In genomic region chr15:78065284-78065872, GRCh38 we compare ENCODE assay signal across 1 cellular context.
TF ChIP-seq lines count a peak whose summit lies in the region.

No MANE protein-coding gene starts in this region.

TF ChIP-seq in HepG2, 621 proteins besides CTCF, POLR2A, EP300 and RAD21 (continues in another document):
- TF ChIP-seq HDAC6 (IDR thresholded peaks at IDR 0.05; ENCODE audit: low read depth, low read length) = no peak
- TF ChIP-seq SP140L (CRISPR knock-in tag; IDR thresholded peaks at IDR 0.05; ENCODE audit: borderline replicate concordance) = peak; percentile 77; the same call in 1 of the 2 replicates
- no peak for TF ChIP-seq ZNF713 (CRISPR knock-in tag; IDR thresholded peaks at IDR 0.05)
- TF ChIP-seq, protein P1, sequence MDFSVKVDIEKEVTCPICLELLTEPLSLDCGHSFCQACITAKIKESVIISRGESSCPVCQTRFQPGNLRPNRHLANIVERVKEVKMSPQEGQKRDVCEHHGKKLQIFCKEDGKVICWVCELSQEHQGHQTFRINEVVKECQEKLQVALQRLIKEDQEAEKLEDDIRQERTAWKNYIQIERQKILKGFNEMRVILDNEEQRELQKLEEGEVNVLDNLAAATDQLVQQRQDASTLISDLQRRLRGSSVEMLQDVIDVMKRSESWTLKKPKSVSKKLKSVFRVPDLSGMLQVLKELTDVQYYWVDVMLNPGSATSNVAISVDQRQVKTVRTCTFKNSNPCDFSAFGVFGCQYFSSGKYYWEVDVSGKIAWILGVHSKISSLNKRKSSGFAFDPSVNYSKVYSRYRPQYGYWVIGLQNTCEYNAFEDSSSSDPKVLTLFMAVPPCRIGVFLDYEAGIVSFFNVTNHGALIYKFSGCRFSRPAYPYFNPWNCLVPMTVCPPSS (IDR thresholded peaks at IDR 0.05) = no peak
- TF ChIP-seq ETS1 (CRISPR knock-in tag; IDR thresholded peaks at IDR 0.05) = no peak
- peak; percentile 84; the same call in 1 of the 2 replicates for TF ChIP-seq ZNF574 (CRISPR knock-in tag; IDR thresholded peaks at IDR 0.05)
- TF ChIP-seq, protein P2, sequence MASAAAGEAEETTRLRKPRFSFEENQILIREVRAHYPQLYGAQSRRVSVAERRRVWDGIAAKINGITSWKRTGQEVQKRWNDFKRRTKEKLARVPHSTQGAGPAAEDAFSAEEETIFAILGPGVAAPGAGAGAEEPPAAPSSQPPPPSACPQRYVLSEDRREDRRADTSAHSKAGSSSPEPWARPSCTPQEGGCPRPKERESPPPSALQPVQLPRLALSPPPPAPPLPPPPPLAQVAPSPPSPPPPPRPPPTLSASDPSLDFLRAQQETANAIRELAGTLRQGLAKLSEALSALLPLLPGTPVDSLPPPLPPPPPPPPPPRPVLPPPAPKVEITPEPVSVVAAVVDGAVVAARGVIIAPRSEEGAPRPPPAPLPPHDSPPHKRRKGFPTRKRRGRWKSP (CRISPR knock-in tag; IDR thresholded peaks at IDR 0.05) = peak; percentile 77; the same call in 1 of the 2 replicates
- TF ChIP-seq IKZF1 (IDR thresholded peaks at IDR 0.05) = no peak
- peak; percentile 55; the same call in 1 of the 2 replicates for TF ChIP-seq ZNF678 (CRISPR knock-in tag; IDR thresholded peaks at IDR 0.05)
- no peak for TF ChIP-seq ZNF773 (CRISPR knock-in tag; IDR thresholded peaks at IDR 0.05; ENCODE audit: borderline replicate concordance)
- 0 out of 2 replicates have a peak, but pooled peaks have one; percentile 44 for TF ChIP-seq GZF1 (CRISPR knock-in tag; IDR thresholded peaks at IDR 0.05)
- TF ChIP-seq ZNF260 (CRISPR knock-in tag; IDR thresholded peaks at IDR 0.05; ENCODE audit: borderline replicate concordance, low read depth) = no peak
- peak; percentile 96; the same call in 1 of the 2 replicates for TF ChIP-seq ZFP36L1 (CRISPR knock-in tag; IDR thresholded peaks at IDR 0.05)
- no peak for TF ChIP-seq HOXA7 (CRISPR knock-in tag; IDR thresholded peaks at IDR 0.05)
- TF ChIP-seq RBM39 (IDR thresholded peaks at IDR 0.05; ENCODE audit: low read depth, low read length, poor library complexity, severe bottlenecking) = no peak
- TF ChIP-seq ZNF550 (CRISPR knock-in tag; IDR thresholded peaks at IDR 0.05; ENCODE audit: borderline replicate concordance) = no peak
- peak; percentile 68 for TF ChIP-seq HHEX (CRISPR knock-in tag; IDR thresholded peaks at IDR 0.05)
- TF ChIP-seq KDM4B (CRISPR knock-in tag; IDR thresholded peaks at IDR 0.05) = peak; percentile 95
- TF ChIP-seq SRF (IDR thresholded peaks at IDR 0.05; ENCODE audit: low read depth, low read length) = no peak
- TF ChIP-seq, protein P3, sequence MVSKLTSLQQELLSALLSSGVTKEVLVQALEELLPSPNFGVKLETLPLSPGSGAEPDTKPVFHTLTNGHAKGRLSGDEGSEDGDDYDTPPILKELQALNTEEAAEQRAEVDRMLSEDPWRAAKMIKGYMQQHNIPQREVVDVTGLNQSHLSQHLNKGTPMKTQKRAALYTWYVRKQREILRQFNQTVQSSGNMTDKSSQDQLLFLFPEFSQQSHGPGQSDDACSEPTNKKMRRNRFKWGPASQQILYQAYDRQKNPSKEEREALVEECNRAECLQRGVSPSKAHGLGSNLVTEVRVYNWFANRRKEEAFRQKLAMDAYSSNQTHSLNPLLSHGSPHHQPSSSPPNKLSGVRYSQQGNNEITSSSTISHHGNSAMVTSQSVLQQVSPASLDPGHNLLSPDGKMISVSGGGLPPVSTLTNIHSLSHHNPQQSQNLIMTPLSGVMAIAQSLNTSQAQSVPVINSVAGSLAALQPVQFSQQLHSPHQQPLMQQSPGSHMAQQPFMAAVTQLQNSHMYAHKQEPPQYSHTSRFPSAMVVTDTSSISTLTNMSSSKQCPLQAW (CRISPR knock-in tag; IDR thresholded peaks at IDR 0.05) = peak; percentile 87; the same call in 1 of the 2 replicates
- no peak for TF ChIP-seq DNMT1 (CRISPR knock-in tag; IDR thresholded peaks at IDR 0.05)
- 0 out of 2 replicates have a peak, but pooled peaks have one; percentile 53 for TF ChIP-seq FOXP1 (IDR thresholded peaks at IDR 0.05)
- peak; percentile 86 for TF ChIP-seq FOXP1 (CRISPR knock-in tag; IDR thresholded peaks at IDR 0.05)
- TF ChIP-seq FOXC1 (CRISPR knock-in tag; IDR thresholded peaks at IDR 0.05; ENCODE audit: borderline replicate concordance) = peak; percentile 75; the same call in 1 of the 2 replicates
- TF ChIP-seq, protein P4, sequence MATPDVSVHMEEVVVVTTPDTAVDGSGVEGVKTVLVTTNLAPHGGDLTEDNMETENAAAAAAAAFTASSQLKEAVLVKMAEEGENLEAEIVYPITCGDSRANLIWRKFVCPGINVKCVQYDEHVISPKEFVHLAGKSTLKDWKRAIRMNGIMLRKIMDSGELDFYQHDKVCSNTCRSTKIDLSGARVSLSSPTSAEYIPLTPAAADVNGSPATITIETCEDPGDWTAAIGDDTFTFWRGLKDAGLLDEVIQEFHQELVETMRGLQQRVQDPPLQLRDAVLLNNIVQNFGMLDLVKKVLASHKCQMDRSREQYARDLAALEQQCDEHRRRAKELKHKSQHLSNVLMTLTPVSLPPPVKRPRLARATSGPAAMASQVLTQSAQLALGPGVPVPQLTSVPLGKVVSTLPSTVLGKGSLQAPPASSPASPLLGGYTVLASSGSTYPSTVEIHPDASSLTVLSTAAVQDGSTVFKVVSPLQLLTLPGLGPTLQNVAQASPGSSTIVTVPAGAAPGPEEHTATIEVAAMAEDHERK (CRISPR knock-in tag; IDR thresholded peaks at IDR 0.05; ENCODE audit: low read depth) = 0 out of 2 replicates have a peak, but pooled peaks have one; percentile 32
- TF ChIP-seq ZNF205 (CRISPR knock-in tag; IDR thresholded peaks at IDR 0.05) = peak; percentile 92; the same call in 1 of the 2 replicates
- TF ChIP-seq ZNF282 (IDR thresholded peaks at IDR 0.05; ENCODE audit: partially characterized antibody) = no peak
- peak; percentile 70 for TF ChIP-seq BHLHE40 (IDR thresholded peaks at IDR 0.05; ENCODE audit: low read length)
- TF ChIP-seq ZBTB39 (CRISPR knock-in tag; IDR thresholded peaks at IDR 0.05) = peak; percentile 81; the same call in 1 of the 2 replicates
- TF ChIP-seq MED8 (CRISPR knock-in tag; IDR thresholded peaks at IDR 0.05; ENCODE audit: insufficient replicate concordance) = peak; percentile 64
- TF ChIP-seq HNF4G (IDR thresholded peaks at IDR 0.05; ENCODE audit: borderline replicate concordance, low read depth, low read length) = peak; percentile 40; the same call in 1 of the 2 replicates
- TF ChIP-seq HNF4G (CRISPR knock-in tag; IDR thresholded peaks at IDR 0.05; ENCODE audit: borderline replicate concordance, low read depth) = peak; percentile 44; the same call in 1 of the 2 replicates
- TF ChIP-seq SMARCC2 (IDR thresholded peaks at IDR 0.05) = no peak
- TF ChIP-seq, protein P5, sequence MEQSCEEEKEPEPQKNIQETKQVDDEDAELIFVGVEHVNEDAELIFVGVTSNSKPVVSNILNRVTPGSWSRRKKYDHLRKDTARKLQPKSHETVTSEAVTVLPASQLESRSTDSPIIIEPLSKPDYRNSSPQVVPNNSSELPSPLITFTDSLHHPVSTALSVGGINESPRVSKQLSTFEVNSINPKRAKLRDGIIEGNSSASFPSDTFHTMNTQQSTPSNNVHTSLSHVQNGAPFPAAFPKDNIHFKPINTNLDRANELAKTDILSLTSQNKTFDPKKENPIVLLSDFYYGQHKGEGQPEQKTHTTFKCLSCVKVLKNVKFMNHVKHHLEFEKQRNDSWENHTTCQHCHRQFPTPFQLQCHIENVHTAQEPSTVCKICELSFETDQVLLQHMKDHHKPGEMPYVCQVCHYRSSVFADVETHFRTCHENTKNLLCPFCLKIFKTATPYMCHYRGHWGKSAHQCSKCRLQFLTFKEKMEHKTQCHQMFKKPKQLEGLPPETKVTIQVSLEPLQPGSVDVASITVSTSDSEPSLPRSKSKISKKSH (CRISPR knock-in tag; IDR thresholded peaks at IDR 0.05; ENCODE audit: borderline replicate concordance) = no peak
- peak; percentile 89 for TF ChIP-seq KAT8 (CRISPR knock-in tag; IDR thresholded peaks at IDR 0.05)
- peak; percentile 100 for TF ChIP-seq PHF21A (CRISPR knock-in tag; IDR thresholded peaks at IDR 0.05)
- no peak; the same call in 1 of the 2 replicates for TF ChIP-seq NFYB (CRISPR knock-in tag; IDR thresholded peaks at IDR 0.05)
- TF ChIP-seq CBX1 (IDR thresholded peaks at IDR 0.05; ENCODE audit: low read depth) = no peak
- TF ChIP-seq DMAP1 (CRISPR knock-in tag; IDR thresholded peaks at IDR 0.05) = peak; percentile 85
- TF ChIP-seq TCF7L2 (IDR thresholded peaks at IDR 0.05; ENCODE audit: low read depth, low read length) = peak; percentile 82
- no peak for TF ChIP-seq RAD51 (IDR thresholded peaks at IDR 0.05; ENCODE audit: borderline replicate concordance)
- TF ChIP-seq SMAD3 (CRISPR knock-in tag; IDR thresholded peaks at IDR 0.05) = peak; percentile 95
- TF ChIP-seq EZH2 (conservative IDR thresholded peaks at IDR 0.05; ENCODE audit: low read depth, low read length) = no peak
- TF ChIP-seq, protein P6, sequence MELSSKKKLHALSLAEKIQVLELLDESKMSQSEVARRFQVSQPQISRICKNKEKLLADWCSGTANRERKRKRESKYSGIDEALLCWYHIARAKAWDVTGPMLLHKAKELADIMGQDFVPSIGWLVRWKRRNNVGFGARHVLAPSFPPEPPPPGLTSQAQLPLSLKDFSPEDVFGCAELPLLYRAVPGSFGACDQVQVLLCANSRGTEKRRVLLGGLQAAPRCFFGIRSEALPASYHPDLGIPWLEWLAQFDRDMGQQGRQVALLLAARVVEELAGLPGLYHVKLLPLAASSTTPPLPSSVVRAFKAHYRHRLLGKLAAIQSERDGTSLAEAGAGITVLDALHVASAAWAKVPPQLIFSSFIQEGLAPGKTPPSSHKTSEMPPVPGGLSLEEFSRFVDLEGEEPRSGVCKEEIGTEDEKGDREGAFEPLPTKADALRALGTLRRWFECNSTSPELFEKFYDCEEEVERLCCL (CRISPR knock-in tag; IDR thresholded peaks at IDR 0.05; ENCODE audit: borderline replicate concordance) = no peak
- no peak for TF ChIP-seq MTERF4 (CRISPR knock-in tag; IDR thresholded peaks at IDR 0.05)
- no peak for TF ChIP-seq ZFP62 (CRISPR knock-in tag; IDR thresholded peaks at IDR 0.05)
- TF ChIP-seq MAF1 (CRISPR knock-in tag; IDR thresholded peaks at IDR 0.05; ENCODE audit: borderline replicate concordance) = no peak
- TF ChIP-seq ELF3 (CRISPR knock-in tag; IDR thresholded peaks at IDR 0.05) = peak; percentile 96
- no peak for TF ChIP-seq JARID2 (CRISPR knock-in tag; IDR thresholded peaks at IDR 0.05; ENCODE audit: insufficient replicate concordance)
- no peak for TF ChIP-seq PAF1 (CRISPR knock-in tag; IDR thresholded peaks at IDR 0.05)
- no peak for TF ChIP-seq ZNF616 (CRISPR knock-in tag; IDR thresholded peaks at IDR 0.05; ENCODE audit: low read depth)
- TF ChIP-seq, protein P7, sequence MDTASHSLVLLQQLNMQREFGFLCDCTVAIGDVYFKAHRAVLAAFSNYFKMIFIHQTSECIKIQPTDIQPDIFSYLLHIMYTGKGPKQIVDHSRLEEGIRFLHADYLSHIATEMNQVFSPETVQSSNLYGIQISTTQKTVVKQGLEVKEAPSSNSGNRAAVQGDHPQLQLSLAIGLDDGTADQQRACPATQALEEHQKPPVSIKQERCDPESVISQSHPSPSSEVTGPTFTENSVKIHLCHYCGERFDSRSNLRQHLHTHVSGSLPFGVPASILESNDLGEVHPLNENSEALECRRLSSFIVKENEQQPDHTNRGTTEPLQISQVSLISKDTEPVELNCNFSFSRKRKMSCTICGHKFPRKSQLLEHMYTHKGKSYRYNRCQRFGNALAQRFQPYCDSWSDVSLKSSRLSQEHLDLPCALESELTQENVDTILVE (CRISPR knock-in tag; IDR thresholded peaks at IDR 0.05) = peak; percentile 94
- peak; percentile 99 for TF ChIP-seq IRF2 (CRISPR knock-in tag; IDR thresholded peaks at IDR 0.05)
